ENCODE assay signal across 11 cellular contexts in the genomic region with DNA sequence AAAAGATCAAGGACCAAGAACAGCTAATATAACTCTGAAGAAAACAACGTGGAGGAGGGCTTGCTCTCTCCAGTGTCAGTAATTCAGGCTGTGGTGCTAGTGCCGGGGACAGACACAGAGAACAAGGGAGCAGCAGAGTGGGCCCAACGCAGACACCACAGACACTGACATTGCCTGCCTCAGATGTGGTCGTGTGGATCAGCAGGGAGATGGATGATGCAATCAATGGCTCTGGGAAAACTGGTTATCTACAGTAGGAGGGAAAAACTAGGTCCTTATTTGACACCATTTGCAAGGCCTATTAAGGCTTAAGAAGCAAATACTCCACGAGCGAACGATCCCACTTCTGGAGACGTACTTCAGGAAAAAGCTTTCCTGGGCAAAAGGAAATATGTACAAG. TPM values are rescaled to one million over a fixed set of nuclear protein-coding genes. Genes with fewer than 3 reads are reported as not detected.
DNase-seq lines count a peak whose midpoint lies in the region; ATAC-seq and TF ChIP-seq lines count a peak whose summit lies in the region.
"Had no signal": no experiment of that assay in that cellular context is flagged by ENCODE, and none has a peak within 500 bp of the region (broad histone marks: within the 10 kb centered on the region; RNA-seq: fewer than 3 reads in every experiment).

No MANE protein-coding gene starts in this region.

- H3K27ac ChIP-seq in right atrium auricular region = no peak overlapping the region
- H3K27ac ChIP-seq in VCaP = peak overlapping the region; percentile 42

- no peaks in the 10 kb centered on the region for H3K36me3 ChIP-seq in right atrium auricular region

- H3K27me3 ChIP-seq in right atrium auricular region = no peaks in the 10 kb centered on the region

- intact Hi-C loops in Right ventricle myocardium inferior (cut with DNase I) = no loop called here

- H3K4me3 ChIP-seq in right atrium auricular region = no peak overlapping the region

- ATAC-seq in Right ventricle myocardium inferior (no peak), HG02870 (IDR thresholded peaks at IDR 0.05; ENCODE audit: unreplicated experiment) (no peak), GM18858 (IDR thresholded peaks at IDR 0.05; ENCODE audit: unreplicated experiment) (no peak)
- ATAC-seq: left colon had no signal

- peak; percentile 56 for DNase-seq in right atrium auricular region (ENCODE audit: low spot score)
- no peak for DNase-seq in Right ventricle myocardium inferior (ENCODE audit: missing footprints)
- DNase-seq in islet precursor cell = peak; percentile 87
- DNase-seq in activated naive CD4-positive, alpha-beta T cell (lab: John Stamatoyannopoulos, UW) = no peak
- no peak for DNase-seq in NCI-H748 treated with DMSO at 0.1 percent for 48 hours (lab: John Stamatoyannopoulos, UW)
- DNase-seq: left colon, NCI-H1694 treated with DMSO at 0.1 percent for 48 hours, T1000 had no signal

- TF ChIP-seq CTCF in right atrium auricular region (IDR thresholded peaks at IDR 0.05) (no peak), VCaP (conservative IDR thresholded peaks at IDR 0.05) (no peak)

- H3K4me1 ChIP-seq in right atrium auricular region = no peaks in the 10 kb centered on the region

- no peaks in the 10 kb centered on the region for H3K9me3 ChIP-seq in right atrium auricular region

RNA-seq across cellular contexts. Expression of gene HDLBP, which starts 36.1 kb away (rescaled TPM):
- total RNA-seq in right atrium auricular region = 100 to 1,000 TPM; 274 to 287 TPM
- 393 TPM for total RNA-seq in Right ventricle myocardium inferior

RNA-seq across cellular contexts. Expression of gene SEPTIN2, which starts 36.3 kb away (rescaled TPM):
- total RNA-seq in right atrium auricular region (100 to 1,000 TPM; 143 to 193 TPM), Right ventricle myocardium inferior (150 TPM)

Comparison
In these comparisons a context has a peak if more than half of its experiments do, and no peak if none do; other contexts are left out.
1. DNase-seq: peak in right atrium auricular region (single experiment) and islet precursor cell (single experiment); none in Right ventricle myocardium inferior (single experiment), activated naive CD4-positive, alpha-beta T cell (0 of 4) and NCI-H748 treated with DMSO at 0.1 percent for 48 hours (single experiment).